Comparison of ENCODE assay signal across 8 cellular contexts in genomic region chrX:71532753-71533425, GRCh38. TPM values are rescaled to one million over a fixed set of nuclear protein-coding genes. Genes with fewer than 3 reads are reported as not detected.
A peak's percentile ranks its signal among the peaks of the same experiment; 100 is the strongest.
DNase-seq lines count a peak whose midpoint lies in the region; ATAC-seq, FAIRE-seq and TF ChIP-seq lines count a peak whose summit lies in the region.

TSS of gene OGT (plus strand) at chrX:71533104. CDS start at chrX:71533300, 196 bp downstream.

- H3K36me3 ChIP-seq in cardiac muscle cell = no peaks in the 10 kb centered on the region
- no peaks in the 10 kb centered on the region for H3K36me3 ChIP-seq in pancreas
- no peaks in the 10 kb centered on the region for H3K36me3 ChIP-seq in thyroid gland

- TF ChIP-seq CTCF in GM12875 (IDR thresholded peaks at IDR 0.05; ENCODE audit: borderline replicate concordance, insufficient read depth, low read depth, low read length) = no peak
- TF ChIP-seq CTCF in cardiac muscle cell (IDR thresholded peaks at IDR 0.05; ENCODE audit: low read depth, low read length) = no peak
- TF ChIP-seq CTCF in pancreas (IDR thresholded peaks at IDR 0.05) = no peak
- no peak for TF ChIP-seq CTCF in thyroid gland (IDR thresholded peaks at IDR 0.05)

- WGBS in pancreas, 2 donors = 1 to 23% methylated on average over 47 of the region's 47 CpGs
- 0% methylated on average over 18 to 29 of the region's 47 CpGs for WGBS in thyroid gland, 2 donors

- peak; percentile 78 for ATAC-seq in HG02763 (IDR thresholded peaks at IDR 0.05; ENCODE audit: unreplicated experiment)
- ATAC-seq in activated naive CD8-positive, alpha-beta T cell treated with anti-CD3 and anti-CD28 coated beads, Interleukin-2, amount 50 U/mL, for 24 hours = peak; percentile 82
- ATAC-seq in pancreas = peak; percentile 91 to 93 (median 92)

- peak in 1 of 2 donors; percentile 81 for TF ChIP-seq POLR2A in thyroid gland (IDR thresholded peaks at IDR 0.05)

- H3K9me3 ChIP-seq in cardiac muscle cell (ENCODE audit: low read depth) (no peaks in the 10 kb centered on the region), pancreas (no peaks in the 10 kb centered on the region), thyroid gland (no peaks in the 10 kb centered on the region)

- H3K4me3 Mint-ChIP-seq in activated naive CD8-positive, alpha-beta T cell treated with anti-CD3 and anti-CD28 coated beads, Interleukin-2, amount 50 U/mL, for 24 hours = peak within 1 kb of the TSS; percentile 97

- H3K4me3 ChIP-seq in GM12875 (ENCODE audit: low read depth, low read length) = peak within 1 kb of the TSS; percentile 73
- H3K4me3 ChIP-seq in cardiac muscle cell = peak within 1 kb of the TSS; percentile 65
- H3K4me3 ChIP-seq in pancreas = peak within 1 kb of the TSS; percentile 36 to 61 (median 49)
- H3K4me3 ChIP-seq in thyroid gland (replicated peaks in 1 of 3) = peak within 1 kb of the TSS; percentile 33 to 82 (median 64)

- H3K4me1 Mint-ChIP-seq in activated naive CD8-positive, alpha-beta T cell treated with anti-CD3 and anti-CD28 coated beads, Interleukin-2, amount 50 U/mL, for 24 hours = peaks cover 23% of the 10 kb centered on the region

- FAIRE-seq in pancreas (lab: Jason Lieb, UNC) = peak; percentile 32

- peaks cover 40% of the 10 kb centered on the region for H3K36me3 Mint-ChIP-seq in activated naive CD8-positive, alpha-beta T cell treated with anti-CD3 and anti-CD28 coated beads, Interleukin-2, amount 50 U/mL, for 24 hours (ENCODE audit: low read depth)

- intact Hi-C loops in pancreas (cut with DNase I) = no loop called here
- intact Hi-C loops in thyroid gland (cut with DNase I) = no loop called here

- H3K27me3 ChIP-seq in cardiac muscle cell = no peaks in the 10 kb centered on the region
- H3K27me3 ChIP-seq in pancreas = no peaks in the 10 kb centered on the region
- no peaks in the 10 kb centered on the region for H3K27me3 ChIP-seq in thyroid gland

- H3K9me3 Mint-ChIP-seq in activated naive CD8-positive, alpha-beta T cell treated with anti-CD3 and anti-CD28 coated beads, Interleukin-2, amount 50 U/mL, for 24 hours = no peaks in the 10 kb centered on the region

- DNase-seq in NCI-H1436 (lab: John Stamatoyannopoulos, UW) = peak; percentile 96
- DNase-seq in SW480 (ENCODE audit: low spot score) = peak; percentile 96
- peak; percentile 89 for DNase-seq in activated naive CD8-positive, alpha-beta T cell treated with anti-CD3 and anti-CD28 coated beads, Interleukin-2, amount 50 U/mL, for 24 hours
- peak; percentile 94 to 98 for DNase-seq in cardiac muscle cell (ENCODE audit: low read depth in 1 of 2, low spot score in 1 of 2)
- peak; percentile 87 to 96 (median 94) for DNase-seq in pancreas
- DNase-seq in thyroid gland = peak; percentile 94 to 96

- H3K27ac ChIP-seq in cardiac muscle cell (peak within 1 kb of the TSS; percentile 72), pancreas (peak within 1 kb of the TSS; percentile 63 to 91 (median 78)), thyroid gland (peak within 1 kb of the TSS; percentile 69 to 87 (median 82))

- no peaks in the 10 kb centered on the region for H3K27me3 Mint-ChIP-seq in activated naive CD8-positive, alpha-beta T cell treated with anti-CD3 and anti-CD28 coated beads, Interleukin-2, amount 50 U/mL, for 24 hours

- peak within 1 kb of the TSS; percentile 98 for H3K27ac Mint-ChIP-seq in activated naive CD8-positive, alpha-beta T cell treated with anti-CD3 and anti-CD28 coated beads, Interleukin-2, amount 50 U/mL, for 24 hours

- H3K4me1 ChIP-seq in cardiac muscle cell (ENCODE audit: low read depth) = peaks cover 4% of the 10 kb centered on the region
- peaks cover 0 to 2% (median 0%) of the 10 kb centered on the region in 3 donors for H3K4me1 ChIP-seq in pancreas
- no peaks in the 10 kb centered on the region for H3K4me1 ChIP-seq in thyroid gland

RNA-seq across cellular contexts. Expression of gene OGT, which starts in this region (rescaled TPM):
- 63.9 and 159 TPM in 2 replicates for total RNA-seq in cardiac muscle cell
- 37.3 and 57.0 TPM in 2 replicates for polyA plus RNA-seq in cardiac muscle cell
- 100 to 1,000 TPM in 1 of 6 donors, 10 to 100 TPM in 5; 47.8 to 118 (median 69.4) TPM for total RNA-seq in pancreas
- 10 to 100 TPM; 84.2 to 87.9 TPM for polyA plus RNA-seq in pancreas
- 100 to 1,000 TPM; 162 to 218 (median 214) TPM for total RNA-seq in thyroid gland

Comparison
In these comparisons a context has a peak if more than half of its experiments do, and no peak if none do; other contexts are left out.
1. Peak in every context shown above with its lines: DNase-seq, ATAC-seq, H3K4me3 ChIP-seq and H3K27ac ChIP-seq.